ENCODE assay signal across 11 cellular contexts in genomic region chr1:115088115-115088794, GRCh38. TPM values are rescaled to one million over a fixed set of nuclear protein-coding genes. Genes with fewer than 3 reads are reported as not detected.
DNase-seq lines count a peak whose midpoint lies in the region; ATAC-seq and TF ChIP-seq lines count a peak whose summit lies in the region.
"Had no signal": no experiment of that assay in that cellular context is flagged by ENCODE, and none has a peak within 500 bp of the region (broad histone marks: within the 10 kb centered on the region; RNA-seq: fewer than 3 reads in every experiment).

No MANE protein-coding gene starts in this region.

- no peak overlapping the region for H3K9ac ChIP-seq in mesendoderm (ENCODE audit: low read length)

- H4K8ac ChIP-seq in mesendoderm (ENCODE audit: low read depth, low read length), result no peak overlapping the region

- no peak overlapping the region for H3K27ac Mint-ChIP-seq in activated naive CD8-positive, alpha-beta T cell treated with anti-CD3 and anti-CD28 coated beads for 36 hours

- no peak overlapping the region for H3K56ac ChIP-seq in mesendoderm (ENCODE audit: low read length)

- H3K18ac ChIP-seq in mesendoderm (ENCODE audit: low read length), result no peak overlapping the region

- no CpG with 5 or more reads among the region's 5 CpGs for WGBS in mesendoderm (ENCODE audit: extremely low coverage, insufficient coverage, low lambda C conversion rate)

- H3K79me1 ChIP-seq in mesendoderm (ENCODE audit: low read length), result no peaks in the 10 kb centered on the region

- H2BK5ac ChIP-seq in mesendoderm (ENCODE audit: low read length), result no peak overlapping the region

- peak overlapping the region; percentile 77 for H3K4me3 Mint-ChIP-seq in activated T-cell treated with anti-CD3 and anti-CD28 coated beads, Interleukin-2, amount 50 U/mL, for 4 hours
- peak overlapping the region; percentile 64 for H3K4me3 Mint-ChIP-seq in activated naive CD8-positive, alpha-beta T cell treated with anti-CD3 and anti-CD28 coated beads for 36 hours

- TF ChIP-seq CTCF in thoracic aorta (IDR thresholded peaks at IDR 0.05), result no peak

- no peak overlapping the region for H3K4ac ChIP-seq in mesendoderm (ENCODE audit: low read depth, low read length)

- no peak for ATAC-seq in activated T-cell treated with anti-CD3 and anti-CD28 coated beads, Interleukin-2, amount 50 U/mL, for 4 hours
- ATAC-seq in thoracic aorta (ENCODE audit: insufficient number of reproducible peaks, low FRiP score, low read depth), result no peak
- no peak for ATAC-seq in GM21619 (IDR thresholded peaks at IDR 0.05; ENCODE audit: unreplicated experiment)

- H3K4me3 ChIP-seq in mesendoderm (ENCODE audit: low read length), result no peak overlapping the region
- H3K4me3 ChIP-seq in thoracic aorta, result peak overlapping the region; percentile 89

- H3K27me3 ChIP-seq in mesendoderm (ENCODE audit: insufficient read depth, low read length, poor library complexity), result no peaks in the 10 kb centered on the region
- H3K27me3 ChIP-seq in thoracic aorta (replicated peaks; ENCODE audit: insufficient read depth), result no peaks in the 10 kb centered on the region
- H3K27me3 ChIP-seq: testis had no signal

- H3K27me3 Mint-ChIP-seq in activated T-cell treated with anti-CD3 and anti-CD28 coated beads, Interleukin-2, amount 50 U/mL, for 4 hours (ENCODE audit: low read depth), result no peaks in the 10 kb centered on the region
- peaks cover 9% of the 10 kb centered on the region for H3K27me3 Mint-ChIP-seq in activated naive CD8-positive, alpha-beta T cell treated with anti-CD3 and anti-CD28 coated beads for 36 hours

- H4K5ac ChIP-seq in mesendoderm (ENCODE audit: low read length), result no peak overlapping the region

- H3K36me3 Mint-ChIP-seq in activated T-cell treated with anti-CD3 and anti-CD28 coated beads, Interleukin-2, amount 50 U/mL, for 4 hours (ENCODE audit: insufficient read depth), result no peaks in the 10 kb centered on the region
- H3K36me3 Mint-ChIP-seq in activated naive CD8-positive, alpha-beta T cell treated with anti-CD3 and anti-CD28 coated beads for 36 hours, result no peaks in the 10 kb centered on the region

- no peak overlapping the region for H2BK120ac ChIP-seq in mesendoderm (ENCODE audit: low read depth, low read length)

- DNase-seq in activated T-cell treated with anti-CD3 and anti-CD28 coated beads, Interleukin-2, amount 50 U/mL, for 4 hours, result no peak
- DNase-seq in activated T-cell treated with anti-CD3 and anti-CD28 coated beads, Interleukin-2, amount 50 U/mL, for 1 hour, result no peak
- no peak for DNase-seq in activated naive CD8-positive, alpha-beta T cell treated with anti-CD3 and anti-CD28 coated beads for 36 hours
- peak; percentile 42 for DNase-seq in mesendoderm
- DNase-seq in thoracic aorta (ENCODE audit: low spot score), result no peak
- no peak for DNase-seq in retina
- no peak for DNase-seq in HUDEP-2 (lab: John Stamatoyannopoulos, UW; ENCODE audit: unreplicated experiment in 76 of 76)
- DNase-seq: NCI-H345; stimulated activated CD4-positive, alpha-beta T cell treated with anti-CD3 and anti-CD28 coated beads, Interleukin-12 subunit alpha, Interleukin-12 subunit beta, amount 100 ng/mL, for 4 hours; testis had no signal

- no peaks in the 10 kb centered on the region for H3K79me2 ChIP-seq in mesendoderm (ENCODE audit: control insufficient read depth, insufficient read depth, low read length)

- H3K27ac ChIP-seq in mesendoderm (ENCODE audit: low read depth, low read length) (no peak overlapping the region), thoracic aorta (peak overlapping the region; percentile 96 to 99)
- H3K27ac ChIP-seq: testis had no signal

- no peaks in the 10 kb centered on the region for H3K36me3 ChIP-seq in mesendoderm (ENCODE audit: control insufficient read depth, insufficient read depth, low read length)
- H3K36me3 ChIP-seq in thoracic aorta, result no peaks in the 10 kb centered on the region

- no peaks in the 10 kb centered on the region for H3K9me3 ChIP-seq in thoracic aorta
- H3K9me3 ChIP-seq: testis had no signal

- H3K4me1 ChIP-seq in mesendoderm (ENCODE audit: control insufficient read depth, low read depth, low read length), result no peaks in the 10 kb centered on the region
- peaks cover 23 to 70% of the 10 kb centered on the region in 2 donors for H3K4me1 ChIP-seq in thoracic aorta (ENCODE audit: control insufficient read depth in 1 of 2, low read depth in 2 of 2)
- H3K4me1 ChIP-seq: testis had no signal

- H3K23ac ChIP-seq in mesendoderm (ENCODE audit: low read length), result no peak overlapping the region

- H2BK15ac ChIP-seq in mesendoderm (replicated peaks; ENCODE audit: low read depth), result no peak overlapping the region

- no peak overlapping the region for H3K4me2 ChIP-seq in mesendoderm (ENCODE audit: low read length)

- H2AK5ac ChIP-seq in mesendoderm (ENCODE audit: low read length), result no peak overlapping the region

- no peaks in the 10 kb centered on the region for H3K9me3 Mint-ChIP-seq in activated T-cell treated with anti-CD3 and anti-CD28 coated beads, Interleukin-2, amount 50 U/mL, for 4 hours
- no peaks in the 10 kb centered on the region for H3K9me3 Mint-ChIP-seq in activated naive CD8-positive, alpha-beta T cell treated with anti-CD3 and anti-CD28 coated beads for 36 hours

- peaks cover 49% of the 10 kb centered on the region for H3K4me1 Mint-ChIP-seq in activated T-cell treated with anti-CD3 and anti-CD28 coated beads, Interleukin-2, amount 50 U/mL, for 4 hours (ENCODE audit: low read depth)
- H3K4me1 Mint-ChIP-seq in activated naive CD8-positive, alpha-beta T cell treated with anti-CD3 and anti-CD28 coated beads for 36 hours, result peaks cover 26% of the 10 kb centered on the region

RNA-seq across cellular contexts. Expression of gene TSPAN2, which starts 1.0 kb away (rescaled TPM):
- total RNA-seq in activated T-cell treated with anti-CD3 and anti-CD28 coated beads, Interleukin-2, amount 50 U/mL, for 4 hours, result under 1 TPM in 2 of 3 donors, not detected in 1; 0.16 to 0.30 TPM
- under 1 TPM; 0.16 to 0.26 TPM for total RNA-seq in activated naive CD8-positive, alpha-beta T cell treated with anti-CD3 and anti-CD28 coated beads for 36 hours
- polyA plus RNA-seq in mesendoderm (2013, experiment 1 of 2), result 3.9 TPM
- 4.5 TPM for polyA plus RNA-seq in mesendoderm (2013, experiment 2 of 2)
- total RNA-seq in thoracic aorta, result 10 to 100 TPM; 26.2 to 34.3 TPM

RNA-seq across cellular contexts. Expression of gene TSHB, which starts 58.6 kb away (rescaled TPM):
- total RNA-seq in activated T-cell treated with anti-CD3 and anti-CD28 coated beads, Interleukin-2, amount 50 U/mL, for 4 hours, result not detected
- not detected for total RNA-seq in activated naive CD8-positive, alpha-beta T cell treated with anti-CD3 and anti-CD28 coated beads for 36 hours
- not detected for polyA plus RNA-seq in mesendoderm (2013, experiment 1 of 2)
- polyA plus RNA-seq in mesendoderm (2013, experiment 2 of 2), result not detected
- not detected for total RNA-seq in thoracic aorta
- total RNA-seq: testis had no signal

Comparison
In these comparisons a context has a peak if more than half of its experiments do, and no peak if none do; other contexts are left out.
1. RNA of gene TSPAN2, which starts 1.0 kb away (total RNA-seq): 26.2 to 34.3 TPM in thoracic aorta; 0.16 to 0.26 TPM in activated naive CD8-positive, alpha-beta T cell treated with anti-CD3 and anti-CD28 coated beads for 36 hours and 0.16 to 0.30 TPM in activated T-cell treated with anti-CD3 and anti-CD28 coated beads, Interleukin-2, amount 50 U/mL, for 4 hours; every median in the first group is over 10 times any median in the second.